25 cellular contexts compared by ENCODE assay signal in genomic region chr7:158894825-158895224, GRCh38.
"Had no signal": no experiment of that assay in that cellular context is flagged by ENCODE, and none has a peak within 500 bp of the region (broad histone marks: within the 10 kb centered on the region; RNA-seq: fewer than 3 reads in every experiment).

No MANE protein-coding gene starts in this region.

- H3K27me3 Mint-ChIP-seq: dendritic cell treated with granulocyte-macrophage colony-stimulating factor and Interleukin-4, amounts not matched to agents 40 ng/mL and 50 ng/mL, for 4 days; effector memory CD8-positive, alpha-beta T cell had no signal

- H3K4me3 ChIP-seq: colonic mucosa, coronary artery, dorsolateral prefrontal cortex, esophagus muscularis mucosa, esophagus squamous epithelium, gastrocnemius medialis, gastroesophageal sphincter, heart left ventricle, heart right ventricle had no signal

- ATAC-seq: effector memory CD8-positive, alpha-beta T cell; esophagus mucosa; foreskin keratinocyte; gastrocnemius medialis; gastroesophageal sphincter; heart left ventricle; heart right ventricle had no signal

- H3K9me3 Mint-ChIP-seq: effector memory CD8-positive, alpha-beta T cell had no signal

- H3K27ac ChIP-seq: colonic mucosa, coronary artery, dorsolateral prefrontal cortex, epithelial cell of prostate, esophagus muscularis mucosa, esophagus squamous epithelium, foreskin keratinocyte, gastrocnemius medialis, gastroesophageal sphincter, heart left ventricle, heart right ventricle had no signal

- H3K9me3 ChIP-seq: colonic mucosa, esophagus muscularis mucosa, esophagus squamous epithelium, gastrocnemius medialis, gastroesophageal sphincter, heart left ventricle, heart right ventricle had no signal

- H3K27ac Mint-ChIP-seq: dendritic cell treated with granulocyte-macrophage colony-stimulating factor and Interleukin-4, amounts not matched to agents 40 ng/mL and 50 ng/mL, for 4 days; endodermal cell had no signal

- H3K36me3 ChIP-seq: colonic mucosa had no signal

- H3K4me3 Mint-ChIP-seq: dendritic cell treated with granulocyte-macrophage colony-stimulating factor and Interleukin-4, amounts not matched to agents 40 ng/mL and 50 ng/mL, for 4 days; effector memory CD8-positive, alpha-beta T cell; endodermal cell had no signal

- H3K4me1 ChIP-seq: colonic mucosa, esophagus muscularis mucosa, esophagus squamous epithelium, foreskin keratinocyte, gastrocnemius medialis, gastroesophageal sphincter, heart left ventricle, heart right ventricle had no signal

- H3K27me3 ChIP-seq: colonic mucosa, dorsolateral prefrontal cortex, esophagus muscularis mucosa, esophagus squamous epithelium, foreskin keratinocyte, gastrocnemius medialis, gastroesophageal sphincter, heart left ventricle, heart right ventricle had no signal

- H3K4me1 Mint-ChIP-seq: endodermal cell had no signal

- DNase-seq: colonic mucosa; cortex of kidney; dermis blood vessel endothelial cell; dorsolateral prefrontal cortex; effector CD4-positive, alpha-beta T cell; effector CD8-positive, alpha-beta T cell; effector memory CD4-positive, alpha-beta T cell; effector memory CD8-positive, alpha-beta T cell; endodermal cell; erythroblast; esophagus squamous epithelium; foreskin fibroblast; foreskin keratinocyte; foreskin melanocyte; gastrocnemius medialis; glutamatergic neuron; head of caudate nucleus; heart left ventricle; heart right ventricle had no signal
